7 cellular contexts compared by ENCODE assay signal in the genomic region with DNA sequence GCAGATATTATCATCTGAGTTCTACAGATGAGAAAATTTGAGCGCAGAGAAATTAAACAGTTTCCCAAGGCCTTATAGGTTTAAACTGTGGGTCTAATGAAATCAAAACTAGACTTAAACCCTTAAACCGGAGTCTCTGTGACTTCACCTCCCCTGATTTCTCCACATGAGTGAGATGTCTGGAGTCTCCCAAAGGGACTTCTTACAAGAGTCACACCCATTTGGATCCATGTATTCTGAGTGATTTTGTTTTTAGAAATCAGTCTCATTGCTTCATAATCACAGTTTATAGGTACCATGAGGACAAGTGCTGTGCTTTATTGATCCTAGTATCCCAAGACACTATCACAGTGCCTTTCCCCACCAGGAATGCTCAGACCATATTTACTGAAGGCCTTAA.
"Had no signal": no experiment of that assay in that cellular context is flagged by ENCODE, and none has a peak within 500 bp of the region (broad histone marks: within the 10 kb centered on the region; RNA-seq: fewer than 3 reads in every experiment).

No MANE protein-coding gene starts in this region.

- H3K27ac Mint-ChIP-seq: HFFc6 had no signal

- H3K27ac ChIP-seq: GM23248 had no signal

- H3K9me3 ChIP-seq: HAP-1 had no signal

- H3K4me1 ChIP-seq: HAP-1 had no signal

- H3K36me3 ChIP-seq: HAP-1 had no signal

- DNase-seq: GM23248, GOT3, H7, HFFc6 had no signal

- H3K9me3 Mint-ChIP-seq: HFFc6, IgD-negative memory B cell had no signal

- H3K4me3 ChIP-seq: GM23248, HAP-1 had no signal

- H3K36me3 Mint-ChIP-seq: IgD-negative memory B cell had no signal

- ATAC-seq: HCT116 had no signal

- H3K9ac ChIP-seq: GM23248 had no signal

- H3K4me3 Mint-ChIP-seq: HFFc6 had no signal
